8 cellular contexts compared by ENCODE assay signal in genomic region chr5:149114403-149115312, GRCh38. TPM values are rescaled to one million over a fixed set of nuclear protein-coding genes. Genes with fewer than 3 reads are reported as not detected.
DNase-seq lines count a peak whose midpoint lies in the region; ATAC-seq and TF ChIP-seq lines count a peak whose summit lies in the region.

No MANE protein-coding gene starts in this region.

- DNase-seq in AG20443 (ENCODE audit: low spot score) (peak; percentile 78), NCI-H510A (lab: John Stamatoyannopoulos, UW) (peak; percentile 18), transverse colon (peak; percentile 57)
- DNase-seq in activated CD8-positive, alpha-beta T cell treated with anti-CD3 and anti-CD28 coated beads for 36 hours: peak; percentile 58
- peak in 5 of 9 donors; percentile 27 to 45 (median 32) for DNase-seq in naive thymus-derived CD4-positive, alpha-beta T cell

- CTCF ChIA-PET in activated CD8-positive, alpha-beta T cell treated with anti-CD3 and anti-CD28 coated beads for 36 hours (lab: Charles Lee): interaction anchor here (0.6 to 5.0 kb wide), 30 partner anchors 10 to 673 kb away, joined by 3 to 56 read pairs (median 6); no protein-coding TSS in a partner anchor
- CTCF ChIA-PET in naive thymus-derived CD4-positive, alpha-beta T cell (lab: Charles Lee): interaction anchor here (0.7 to 2.4 kb wide), 9 partner anchors 16 to 384 kb away, joined by 3 to 10 read pairs (median 4); no protein-coding TSS in a partner anchor

- no peaks in the 10 kb centered on the region for H3K36me3 ChIP-seq in naive thymus-derived CD4-positive, alpha-beta T cell (ENCODE audit: control insufficient read depth in 2 of 3, insufficient read depth in 3 of 3, low read length in 3 of 3)
- no peaks in the 10 kb centered on the region for H3K36me3 ChIP-seq in transverse colon

- no peak overlapping the region for H3K27ac ChIP-seq in naive thymus-derived CD4-positive, alpha-beta T cell (ENCODE audit: low read depth, low read length)
- no peak overlapping the region for H3K27ac ChIP-seq in transverse colon

- in situ Hi-C loops in transverse colon (cut with MboI; ENCODE audit: low pct_ligation_motif_present in 1 of 4, low pct_unique_long_range_greater_than_20kb in 1 of 4, low sequenced_read_pairs in 3 of 4): loop anchor here (5.0 to 25.0 kb wide), 3 partner anchors 377 to 380 kb away; no protein-coding TSS in a partner anchor

- intact Hi-C loops in activated CD8-positive, alpha-beta T cell treated with anti-CD3 and anti-CD28 coated beads for 36 hours (cut with micrococcal nuclease): loop anchor here (2.0 kb wide), 1 partner anchor 382 kb away; no protein-coding TSS in a partner anchor
- intact Hi-C loops in naive thymus-derived CD4-positive, alpha-beta T cell (cut with micrococcal nuclease): loop anchor here (1.0 to 5.0 kb wide), 5 partner anchors 77 to 935 kb away; no protein-coding TSS in a partner anchor
- intact Hi-C loops in transverse colon (cut with DNase I; ENCODE audit: low total_unique reads): loop anchor here (2.0 kb wide), 1 partner anchor 34 kb away; no protein-coding TSS in a partner anchor

- WGBS in transverse colon (ENCODE audit: low coverage in 1 of 2), 2 donors: 33 to 46% methylated on average over 4 to 7 of the region's 7 CpGs

- peaks cover 18% of the 10 kb centered on the region for H3K27me3 Mint-ChIP-seq in activated CD8-positive, alpha-beta T cell treated with anti-CD3 and anti-CD28 coated beads for 36 hours
- peaks cover 19 to 31% (median 27%) of the 10 kb centered on the region in 5 donors for H3K27me3 Mint-ChIP-seq in naive thymus-derived CD4-positive, alpha-beta T cell

- no peak overlapping the region for H3K27ac Mint-ChIP-seq in activated CD8-positive, alpha-beta T cell treated with anti-CD3 and anti-CD28 coated beads for 36 hours
- H3K27ac Mint-ChIP-seq in naive thymus-derived CD4-positive, alpha-beta T cell: no peak overlapping the region

- no peak for TF ChIP-seq POLR2A in transverse colon (IDR thresholded peaks at IDR 0.05)

- POLR2A ChIA-PET in activated CD8-positive, alpha-beta T cell treated with anti-CD3 and anti-CD28 coated beads for 36 hours (lab: Charles Lee): no interaction called here
- POLR2A ChIA-PET in naive thymus-derived CD4-positive, alpha-beta T cell (lab: Charles Lee): interaction anchor here (0.6 kb wide), 1 partner anchor 140 kb away, joined by 3 read pairs; no protein-coding TSS in a partner anchor

- no peaks in the 10 kb centered on the region for H3K27me3 ChIP-seq in naive thymus-derived CD4-positive, alpha-beta T cell (ENCODE audit: control insufficient read depth in 2 of 2, insufficient read depth in 2 of 2, low read length in 2 of 2)
- no peaks in the 10 kb centered on the region for H3K27me3 ChIP-seq in transverse colon

- no peaks in the 10 kb centered on the region for H3K36me3 Mint-ChIP-seq in activated CD8-positive, alpha-beta T cell treated with anti-CD3 and anti-CD28 coated beads for 36 hours (ENCODE audit: low read depth)
- no peaks in the 10 kb centered on the region for H3K36me3 Mint-ChIP-seq in naive thymus-derived CD4-positive, alpha-beta T cell

- TF ChIP-seq CTCF in activated CD8-positive, alpha-beta T cell treated with anti-CD3 and anti-CD28 coated beads for 36 hours (IDR thresholded peaks at IDR 0.05): peak; percentile 60
- TF ChIP-seq CTCF in transverse colon (IDR thresholded peaks at IDR 0.05): peak; percentile 53 to 67 (median 56)

- ATAC-seq in GM18499 (IDR thresholded peaks at IDR 0.05; ENCODE audit: insufficient read depth, unreplicated experiment) (peak; percentile 59), HG03045 (IDR thresholded peaks at IDR 0.05; ENCODE audit: unreplicated experiment) (peak; percentile 70), esophagus mucosa (peak; percentile 89)
- peak; percentile 64 for ATAC-seq in activated CD8-positive, alpha-beta T cell treated with anti-CD3 and anti-CD28 coated beads for 36 hours
- peak; percentile 76 for ATAC-seq in naive thymus-derived CD4-positive, alpha-beta T cell

- no peaks in the 10 kb centered on the region for H3K9me3 Mint-ChIP-seq in activated CD8-positive, alpha-beta T cell treated with anti-CD3 and anti-CD28 coated beads for 36 hours
- no peaks in the 10 kb centered on the region for H3K9me3 Mint-ChIP-seq in naive thymus-derived CD4-positive, alpha-beta T cell

- no peaks in the 10 kb centered on the region for H3K4me1 ChIP-seq in naive thymus-derived CD4-positive, alpha-beta T cell (ENCODE audit: control insufficient read depth in 2 of 2, insufficient read depth in 2 of 2, low read length in 2 of 2)
- H3K4me1 ChIP-seq in transverse colon: no peaks in the 10 kb centered on the region

- H3K9me3 ChIP-seq in naive thymus-derived CD4-positive, alpha-beta T cell (ENCODE audit: control insufficient read depth in 2 of 3, low read length in 3 of 3): no peaks in the 10 kb centered on the region
- no peaks in the 10 kb centered on the region for H3K9me3 ChIP-seq in transverse colon

- no peak overlapping the region for H3K4me3 ChIP-seq in naive thymus-derived CD4-positive, alpha-beta T cell (ENCODE audit: low read length)
- H3K4me3 ChIP-seq in transverse colon: no peak overlapping the region

- no peak overlapping the region for H3K4me3 Mint-ChIP-seq in activated CD8-positive, alpha-beta T cell treated with anti-CD3 and anti-CD28 coated beads for 36 hours
- no peak overlapping the region for H3K4me3 Mint-ChIP-seq in naive thymus-derived CD4-positive, alpha-beta T cell

- no peak for TF ChIP-seq EP300 in transverse colon (IDR thresholded peaks at IDR 0.05; ENCODE audit: low read depth)

- H3K4me1 Mint-ChIP-seq in activated CD8-positive, alpha-beta T cell treated with anti-CD3 and anti-CD28 coated beads for 36 hours (ENCODE audit: low read depth): no peaks in the 10 kb centered on the region
- peaks cover 0 to 1% (median 0%) of the 10 kb centered on the region in 7 donors for H3K4me1 Mint-ChIP-seq in naive thymus-derived CD4-positive, alpha-beta T cell

RNA-seq across cellular contexts. Expression of gene ABLIM3, which starts 26.6 kb away (rescaled TPM):
- not detected for total RNA-seq in activated CD8-positive, alpha-beta T cell treated with anti-CD3 and anti-CD28 coated beads for 36 hours
- 22.4 TPM for total RNA-seq in esophagus mucosa
- total RNA-seq in naive thymus-derived CD4-positive, alpha-beta T cell: 1 to 10 TPM in 1 of 5 experiments, under 1 TPM in 1, not detected in 3; 0.08 to 1.3 TPM
- polyA plus RNA-seq in naive thymus-derived CD4-positive, alpha-beta T cell: not detected
- total RNA-seq in transverse colon: 1 to 10 TPM; 4.2 to 6.5 (median 4.7) TPM

RNA-seq across cellular contexts. Expression of gene SH3TC2, which starts 51.8 kb away (rescaled TPM):
- total RNA-seq in activated CD8-positive, alpha-beta T cell treated with anti-CD3 and anti-CD28 coated beads for 36 hours: not detected
- total RNA-seq in esophagus mucosa (3.4 TPM), transverse colon (1 to 10 TPM in 2 of 4 donors, under 1 TPM in 1, not detected in 1; 0.55 to 1.6 (median 1.5) TPM)
- under 1 TPM in 2 of 5 experiments, not detected in 3; 0.08 to 0.59 TPM for total RNA-seq in naive thymus-derived CD4-positive, alpha-beta T cell
- not detected for polyA plus RNA-seq in naive thymus-derived CD4-positive, alpha-beta T cell

Comparison
In these comparisons a context has a peak if more than half of its experiments do, and no peak if none do; other contexts are left out.
1. DNase-seq: peak in every context shown above with its lines; median percentile 78 in AG20443; 58 in activated CD8-positive, alpha-beta T cell treated with anti-CD3 and anti-CD28 coated beads for 36 hours; 57 in transverse colon; 32 in naive thymus-derived CD4-positive, alpha-beta T cell; 18 in NCI-H510A.